Comparison of ENCODE assay signal across 9 cellular contexts in the genomic region with DNA sequence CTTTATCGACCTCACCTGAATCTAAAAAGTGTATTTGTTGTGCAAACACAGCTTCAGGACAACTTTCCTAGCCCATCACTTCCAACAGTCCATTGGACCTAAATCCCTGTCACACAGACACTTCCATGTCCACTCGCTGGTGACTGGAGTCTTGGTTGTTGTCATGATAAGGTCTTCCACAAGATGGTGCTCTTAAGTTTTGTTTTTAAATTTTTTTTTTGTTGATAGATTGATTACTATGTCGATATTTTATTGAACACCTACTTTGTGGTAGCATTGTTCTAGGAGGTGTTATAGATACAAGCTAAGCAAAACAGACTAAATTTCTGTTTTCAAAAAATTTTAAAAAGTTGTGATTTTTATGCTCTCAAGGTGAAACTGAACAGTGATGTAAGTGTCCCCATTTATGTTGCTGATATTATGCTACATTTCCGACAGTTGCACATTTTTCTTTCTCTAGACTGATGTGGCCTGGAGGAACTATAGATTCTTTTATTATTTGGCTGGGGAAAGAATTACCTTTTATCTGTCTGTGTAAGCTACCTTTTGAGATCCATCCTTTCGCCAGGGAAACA. TPM values are rescaled to one million over a fixed set of nuclear protein-coding genes. Genes with fewer than 3 reads are reported as not detected.
A peak's percentile ranks its signal among the peaks of the same experiment; 100 is the strongest.
DNase-seq lines count a peak whose midpoint lies in the region; ATAC-seq and TF ChIP-seq lines count a peak whose summit lies in the region.
"Had no signal": no experiment of that assay in that cellular context is flagged by ENCODE, and none has a peak within 500 bp of the region (broad histone marks: within the 10 kb centered on the region; RNA-seq: fewer than 3 reads in every experiment).

No MANE protein-coding gene starts in this region.

- H3K4me1 ChIP-seq in PC-9 (replicated peaks; ENCODE audit: insufficient read depth), result no peaks in the 10 kb centered on the region

- no peak for ATAC-seq in GM21526 (IDR thresholded peaks at IDR 0.05; ENCODE audit: low FRiP score, unreplicated experiment)
- ATAC-seq in HG03095 (IDR thresholded peaks at IDR 0.05; ENCODE audit: unreplicated experiment), result no peak
- no peak for ATAC-seq in GM19395 (IDR thresholded peaks at IDR 0.05; ENCODE audit: unreplicated experiment)

- H4K20me1 ChIP-seq in PC-9 (ENCODE audit: insufficient read depth), result no peaks in the 10 kb centered on the region; the same call in 1 of the 2 replicates

- CTCF ChIA-PET in PC-9 (lab: Charles Lee), result no interaction called here

- no peaks in the 10 kb centered on the region for H3K9me2 ChIP-seq in PC-9 (ENCODE audit: insufficient read depth)

- TF ChIP-seq CTCF in GM12864 (IDR thresholded peaks at IDR 0.05; ENCODE audit: low read depth, low read length, missing control alignments) (peak; percentile 49), PC-9 (conservative IDR thresholded peaks at IDR 0.05) (peak; percentile 71; the same call in 1 of the 2 replicates)

- no TSS peak for BruUV-seq in PC-9 (replicated peaks; lab: Mats Ljungman, UMichigan)

- no peaks in the 10 kb centered on the region for H3K9me3 ChIP-seq in PC-9 (ENCODE audit: insufficient read depth, low read depth)

- POLR2A ChIA-PET in PC-9 (lab: Charles Lee; ENCODE audit: unreplicated experiment), result no interaction called here

- intact Hi-C loops in PC-9 (cut with micrococcal nuclease; ENCODE audit: unreplicated experiment), result no loop called here

- no peak overlapping the region for H3K27ac ChIP-seq in PC-9
- H3K27ac ChIP-seq: skin epidermis had no signal

- no peak overlapping the region for H2AFZ ChIP-seq in PC-9

- DNase-seq in AG08396 (ENCODE audit: low spot score) (peak; percentile 32), GM12864 (ENCODE audit: low read depth) (peak; percentile 13), PC-9 (no peak), glomerular visceral epithelial cell (ENCODE audit: extremely low spot score) (peak; percentile 30), middle frontal gyrus (ENCODE audit: extremely low spot score, low spot score) (no peak)

- H3K4me3 ChIP-seq in GM12864 (ENCODE audit: low read depth, low read length) (no peak overlapping the region), PC-9 (no peak overlapping the region)
- H3K4me3 ChIP-seq: skin epidermis had no signal

- H3F3A ChIP-seq in PC-9 (ENCODE audit: insufficient read depth, low read depth), result no peaks in the 10 kb centered on the region

- H3K79me2 ChIP-seq in PC-9 (ENCODE audit: low read depth), result no peaks in the 10 kb centered on the region

- no peaks in the 10 kb centered on the region for H3K36me3 ChIP-seq in PC-9 (ENCODE audit: low read depth)

- H3K4me2 ChIP-seq in PC-9, result no peak overlapping the region

- H3K27me3 ChIP-seq in PC-9 (ENCODE audit: insufficient read depth, low read depth), result peaks cover 88% of the 10 kb centered on the region

RNA-seq across cellular contexts. Expression of a gene that starts 8.1 kb away (rescaled TPM):
- not detected in 2 replicates for total RNA-seq in PC-9 (2021)

Comparison
In these comparisons a context has a peak if more than half of its experiments do, and no peak if none do; other contexts are left out.
1. DNase-seq: peak in AG08396 (single experiment), GM12864 (single experiment) and glomerular visceral epithelial cell (single experiment); none in PC-9 (0 of 2) and middle frontal gyrus (single experiment).